ENCODE assay signal across 8 cellular contexts in the genomic region with DNA sequence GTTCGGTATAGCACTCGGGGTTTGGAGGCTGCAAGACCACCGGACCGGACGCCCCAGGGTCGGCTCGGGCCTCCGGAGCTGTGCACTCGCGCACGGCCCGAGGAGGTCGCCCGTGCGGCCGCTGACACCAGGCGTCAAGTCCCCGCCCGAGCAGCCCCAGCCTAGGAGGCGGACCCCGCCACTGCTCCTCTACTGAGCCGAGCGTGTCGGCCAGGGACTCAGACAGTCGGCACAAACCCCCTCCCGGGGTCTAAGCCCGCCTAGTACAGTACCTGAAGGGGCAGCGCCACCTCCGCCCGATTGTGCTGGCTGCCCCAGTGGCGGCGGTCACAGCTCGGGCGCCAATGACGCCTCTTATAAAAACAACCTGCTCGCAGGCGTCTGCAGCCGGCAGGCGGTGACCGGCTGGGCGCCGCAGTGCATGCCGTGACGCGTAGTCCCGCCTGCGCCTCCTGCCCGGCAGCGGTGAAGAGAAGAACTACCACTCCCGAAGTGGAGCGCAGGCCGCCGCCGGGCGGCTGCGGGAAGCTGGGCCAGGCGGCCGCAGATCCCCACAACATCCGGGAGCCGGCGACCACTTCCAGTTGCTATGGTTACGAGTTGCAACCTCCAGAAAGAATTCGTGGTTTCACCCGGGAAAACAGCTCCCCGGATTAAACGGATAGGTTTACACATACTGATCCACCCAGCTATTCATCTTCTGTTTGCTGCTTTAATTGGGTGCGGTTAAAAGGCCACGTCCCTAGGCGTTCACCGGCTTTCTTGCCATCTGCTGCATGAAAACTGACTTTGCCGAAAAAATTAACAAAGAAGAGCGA. TPM values are rescaled to one million over a fixed set of nuclear protein-coding genes. Genes with fewer than 3 reads are reported as not detected.
DNase-seq lines count a peak whose midpoint lies in the region; ATAC-seq and TF ChIP-seq lines count a peak whose summit lies in the region.

A gene with protein sequence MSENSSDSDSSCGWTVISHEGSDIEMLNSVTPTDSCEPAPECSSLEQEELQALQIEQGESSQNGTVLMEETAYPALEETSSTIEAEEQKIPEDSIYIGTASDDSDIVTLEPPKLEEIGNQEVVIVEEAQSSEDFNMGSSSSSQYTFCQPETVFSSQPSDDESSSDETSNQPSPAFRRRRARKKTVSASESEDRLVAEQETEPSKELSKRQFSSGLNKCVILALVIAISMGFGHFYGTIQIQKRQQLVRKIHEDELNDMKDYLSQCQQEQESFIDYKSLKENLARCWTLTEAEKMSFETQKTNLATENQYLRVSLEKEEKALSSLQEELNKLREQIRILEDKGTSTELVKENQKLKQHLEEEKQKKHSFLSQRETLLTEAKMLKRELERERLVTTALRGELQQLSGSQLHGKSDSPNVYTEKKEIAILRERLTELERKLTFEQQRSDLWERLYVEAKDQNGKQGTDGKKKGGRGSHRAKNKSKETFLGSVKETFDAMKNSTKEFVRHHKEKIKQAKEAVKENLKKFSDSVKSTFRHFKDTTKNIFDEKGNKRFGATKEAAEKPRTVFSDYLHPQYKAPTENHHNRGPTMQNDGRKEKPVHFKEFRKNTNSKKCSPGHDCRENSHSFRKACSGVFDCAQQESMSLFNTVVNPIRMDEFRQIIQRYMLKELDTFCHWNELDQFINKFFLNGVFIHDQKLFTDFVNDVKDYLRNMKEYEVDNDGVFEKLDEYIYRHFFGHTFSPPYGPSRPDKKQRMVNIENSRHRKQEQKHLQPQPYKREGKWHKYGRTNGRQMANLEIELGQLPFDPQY (minus strand): TSS at position 411 of the 818 bp plus-strand sequence. CDS start 18,935 bp downstream, outside the sequence.
A gene with protein sequence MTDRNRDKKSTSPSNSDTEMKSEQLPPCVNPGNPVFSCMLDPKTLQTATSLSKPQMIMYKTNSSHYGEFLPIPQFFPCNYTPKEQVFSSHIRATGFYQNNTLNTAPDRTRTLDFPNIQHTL (plus strand): TSS at position 547 of the 818 bp plus-strand sequence. CDS start 274 bp downstream, outside the sequence.

- H3K27me3 Mint-ChIP-seq in GM23338 (ENCODE audit: insufficient read depth, low read depth, poor library complexity) (no peaks in the 10 kb centered on the region), nephron (ENCODE audit: low read depth) (no peaks in the 10 kb centered on the region)
- H3K27me3 Mint-ChIP-seq in stimulated activated naive CD8-positive, alpha-beta T cell treated with anti-CD3 and anti-CD28 coated beads, Interleukin-15, Interleukin-2, amounts not matched to agents 100 ng/mL and 50 ng/mL, for 24 hours: no peaks in the 10 kb centered on the region

- no peaks in the 10 kb centered on the region for H3K79me2 ChIP-seq in GM23338 (replicated peaks; ENCODE audit: insufficient read depth)

- H3K4me3 ChIP-seq in GM23338 (peak within 1 kb of the TSS; percentile 73), fibroblast of the aortic adventitia (ENCODE audit: low read depth, low read length) (peak within 1 kb of the TSS; percentile 78)

- no peaks in the 10 kb centered on the region for H3K27me3 ChIP-seq in GM23338 (ENCODE audit: insufficient read depth)

- H3K36me3 Mint-ChIP-seq in GM23338 (ENCODE audit: low read depth): no peaks in the 10 kb centered on the region
- H3K36me3 Mint-ChIP-seq in nephron (ENCODE audit: low read depth): no peaks in the 10 kb centered on the region
- H3K36me3 Mint-ChIP-seq in stimulated activated naive CD8-positive, alpha-beta T cell treated with anti-CD3 and anti-CD28 coated beads, Interleukin-15, Interleukin-2, amounts not matched to agents 100 ng/mL and 50 ng/mL, for 24 hours (ENCODE audit: low read depth): no peaks in the 10 kb centered on the region

- H3K4me1 ChIP-seq in GM23338 (ENCODE audit: insufficient read depth): 0 out of 2 replicates have a peak, but pooled peaks cover 4% of the 10 kb centered on the region

- peak within 1 kb of the TSS; percentile 98 for H2AFZ ChIP-seq in GM23338

- peak in 1 of 2 experiments; percentile 39; a peak in 2 of 4 replicates for TF ChIP-seq CTCF in GM23338 (conservative IDR thresholded peaks at IDR 0.05; ENCODE audit: low read depth in 2 of 2)
- TF ChIP-seq CTCF in LNCAP (IDR thresholded peaks at IDR 0.05): peak; percentile 42
- TF ChIP-seq CTCF in fibroblast of the aortic adventitia (IDR thresholded peaks at IDR 0.05; ENCODE audit: insufficient read depth, low read length): peak; percentile 74
- peak; percentile 94 to 96 (median 95) for TF ChIP-seq CTCF in nephron (IDR thresholded peaks at IDR 0.05; ENCODE audit: unreplicated experiment in 3 of 3)

- H3K4me1 Mint-ChIP-seq in GM23338: peaks cover 4% of the 10 kb centered on the region
- H3K4me1 Mint-ChIP-seq in nephron: peaks cover 13% of the 10 kb centered on the region
- H3K4me1 Mint-ChIP-seq in stimulated activated naive CD8-positive, alpha-beta T cell treated with anti-CD3 and anti-CD28 coated beads, Interleukin-15, Interleukin-2, amounts not matched to agents 100 ng/mL and 50 ng/mL, for 24 hours (ENCODE audit: low read depth): peaks cover 38% of the 10 kb centered on the region

- H3K9me3 Mint-ChIP-seq in GM23338 (no peaks in the 10 kb centered on the region), nephron (no peaks in the 10 kb centered on the region)
- H3K9me3 Mint-ChIP-seq in stimulated activated naive CD8-positive, alpha-beta T cell treated with anti-CD3 and anti-CD28 coated beads, Interleukin-15, Interleukin-2, amounts not matched to agents 100 ng/mL and 50 ng/mL, for 24 hours: no peaks in the 10 kb centered on the region

- peak; percentile 99 for DNase-seq in ELF-1 (ENCODE audit: low read depth, low spot score)
- DNase-seq in GM23338 (ENCODE audit: low spot score): peak; percentile 96
- DNase-seq in RPMI8226: peak; percentile 99
- peak; percentile 82 for DNase-seq in activated effector memory CD4-positive, alpha-beta T cell treated with Interleukin-2 at 50 U/mL for 16 hours
- DNase-seq in fibroblast of the aortic adventitia (ENCODE audit: low read depth): peak; percentile 94

- peak; percentile 93 for ATAC-seq in GM23338

- H3K4me3 Mint-ChIP-seq in GM23338 (peak within 1 kb of the TSS; percentile 98), nephron (peak within 1 kb of the TSS; percentile 93 to 99 (median 97))
- H3K4me3 Mint-ChIP-seq in stimulated activated naive CD8-positive, alpha-beta T cell treated with anti-CD3 and anti-CD28 coated beads, Interleukin-15, Interleukin-2, amounts not matched to agents 100 ng/mL and 50 ng/mL, for 24 hours: peak within 1 kb of the TSS; percentile 89

- H3K27ac Mint-ChIP-seq in GM23338 (peak within 1 kb of the TSS; percentile 99), nephron (peak within 1 kb of the TSS; percentile 62 to 93 (median 87))
- H3K27ac Mint-ChIP-seq in stimulated activated naive CD8-positive, alpha-beta T cell treated with anti-CD3 and anti-CD28 coated beads, Interleukin-15, Interleukin-2, amounts not matched to agents 100 ng/mL and 50 ng/mL, for 24 hours: peak within 1 kb of the TSS; percentile 79

- no peaks in the 10 kb centered on the region for H3K36me3 ChIP-seq in GM23338 (ENCODE audit: insufficient read depth)

- H4K20me1 ChIP-seq in GM23338 (replicated peaks; ENCODE audit: insufficient read depth): no peaks in the 10 kb centered on the region

- H3K9me2 ChIP-seq in GM23338 (ENCODE audit: insufficient read depth): no peaks in the 10 kb centered on the region

- peak within 1 kb of the TSS; percentile 85 for H3K4me2 ChIP-seq in GM23338

- H3K27ac ChIP-seq in GM23338 (ENCODE audit: low read depth): peak within 1 kb of the TSS; percentile 90

- no peaks in the 10 kb centered on the region; the same call in 1 of the 2 replicates for H3F3A ChIP-seq in GM23338 (replicated peaks; ENCODE audit: low read depth)

RNA-seq across cellular contexts. Expression of the first gene that starts in this region (rescaled TPM):
- 8.6 and 11.1 TPM in 2 replicates for total RNA-seq in GM23338 (2014; rRNA removed; shearing (Covaris generic))
- polyA plus RNA-seq in GM23338 (2016; fragmentation: Nextera tagmentation; extraction: Ambion mirVana): 7.5 and 7.7 TPM in 2 replicates
- 160 and 249 TPM in 2 replicates for total RNA-seq in fibroblast of the aortic adventitia (ENCODE audit: low replicate concordance)

RNA-seq across cellular contexts. Expression of the second gene that starts in this region (rescaled TPM):
- 3.8 TPM in 1 of 2 replicates, not detected in the other for total RNA-seq in GM23338 (2014; rRNA removed; shearing (Covaris generic))
- 2.6 and 3.1 TPM in 2 replicates for polyA plus RNA-seq in GM23338 (2016; fragmentation: Nextera tagmentation; extraction: Ambion mirVana)
- total RNA-seq in fibroblast of the aortic adventitia (ENCODE audit: low replicate concordance): 6.6 TPM in 1 of 2 replicates, not detected in the other

Comparison
In these comparisons a context has a peak if more than half of its experiments do, and no peak if none do; other contexts are left out.
1. Peak in every context shown above with its lines: DNase-seq, ATAC-seq, H3K4me3 ChIP-seq and H3K27ac ChIP-seq.
2. RNA of the first gene that starts in this region (total RNA-seq): 160 to 249 TPM in fibroblast of the aortic adventitia; 8.6 to 11.1 TPM in GM23338; every median in the first group is over 10 times any median in the second.